In genomic region chr1:171738921-171739320, GRCh38 we compare ENCODE assay signal across 16 cellular contexts. TPM values are rescaled to one million over a fixed set of nuclear protein-coding genes. Genes with fewer than 3 reads are reported as not detected.
DNase-seq lines count a peak whose midpoint lies in the region; ATAC-seq and TF ChIP-seq lines count a peak whose summit lies in the region.
"Had no signal": no experiment of that assay in that cellular context is flagged by ENCODE, and none has a peak within 500 bp of the region (broad histone marks: within the 10 kb centered on the region; RNA-seq: fewer than 3 reads in every experiment).

No MANE protein-coding gene starts in this region.

- peaks cover 50% of the 10 kb centered on the region for H3K4me1 Mint-ChIP-seq in activated CD4-positive, alpha-beta memory T cell treated with anti-CD3 and anti-CD28 coated beads for 36 hours (ENCODE audit: low read depth)

- CTCF ChIA-PET in activated CD4-positive, alpha-beta memory T cell treated with anti-CD3 and anti-CD28 coated beads for 36 hours (lab: Charles Lee), result interaction anchor here (0.8 to 1.5 kb wide), 3 partner anchors 63 to 253 kb away, joined by 3 to 9 read pairs (median 3); partner anchors contain the start of gene PRRC2C

- no peak overlapping the region for H3K4me3 Mint-ChIP-seq in activated CD4-positive, alpha-beta memory T cell treated with anti-CD3 and anti-CD28 coated beads for 36 hours

- DNase-seq in AG10803 (ENCODE audit: low read depth) (peak; percentile 53), EL (peak; percentile 31), fibroblast of villous mesenchyme (ENCODE audit: low read depth) (peak; percentile 30), NCI-H2107 (lab: John Stamatoyannopoulos, UW) (no peak), NCI-H2029 (lab: John Stamatoyannopoulos, UW) (no peak)
- DNase-seq in activated CD4-positive, alpha-beta memory T cell treated with anti-CD3 and anti-CD28 coated beads for 36 hours, result no peak
- no peak for DNase-seq in activated CD4-positive, CD25-positive, alpha-beta regulatory T cell treated with anti-CD3 and anti-CD28 coated beads, Interleukin-2, amount 50 U/mL, for 72 hours
- DNase-seq: C1 segment of cervical spinal cord, DMS79 treated with DMSO at 0.1 percent for 48 hours, head of caudate nucleus, islet precursor cell, NCI-H1694, NCI-H446 treated with DMSO at 0.1 percent for 48 hours, right cardiac atrium had no signal

- H3K4me3 ChIP-seq in AG10803 (ENCODE audit: low read length), result no peak overlapping the region
- no peak overlapping the region for H3K4me3 ChIP-seq in fibroblast of villous mesenchyme (ENCODE audit: low read depth, low read length)
- H3K4me3 ChIP-seq: SJSA1 had no signal

- intact Hi-C loops in activated CD4-positive, alpha-beta memory T cell treated with anti-CD3 and anti-CD28 coated beads for 36 hours (cut with micrococcal nuclease), result no loop called here

- ATAC-seq in HG02678 (IDR thresholded peaks at IDR 0.05; ENCODE audit: unreplicated experiment), result no peak
- ATAC-seq: right cardiac atrium had no signal

- no peaks in the 10 kb centered on the region for H3K9me3 Mint-ChIP-seq in activated CD4-positive, alpha-beta memory T cell treated with anti-CD3 and anti-CD28 coated beads for 36 hours

- H3K27ac Mint-ChIP-seq in activated CD4-positive, alpha-beta memory T cell treated with anti-CD3 and anti-CD28 coated beads for 36 hours, result peak overlapping the region; percentile 85

- POLR2A ChIA-PET in activated CD4-positive, alpha-beta memory T cell treated with anti-CD3 and anti-CD28 coated beads for 36 hours (lab: Charles Lee), result no interaction called here

- TF ChIP-seq CTCF in AG10803 (conservative IDR thresholded peaks at IDR 0.05; ENCODE audit: low read length) (no peak), fibroblast of villous mesenchyme (IDR thresholded peaks at IDR 0.05; ENCODE audit: insufficient read depth, low read depth, low read length) (no peak)

- peaks cover 16% of the 10 kb centered on the region for H3K36me3 Mint-ChIP-seq in activated CD4-positive, alpha-beta memory T cell treated with anti-CD3 and anti-CD28 coated beads for 36 hours

- H3K27me3 Mint-ChIP-seq in activated CD4-positive, alpha-beta memory T cell treated with anti-CD3 and anti-CD28 coated beads for 36 hours, result no peaks in the 10 kb centered on the region

RNA-seq across cellular contexts. Expression of gene VAMP4, which starts 2.9 kb away (rescaled TPM):
- 10 to 100 TPM; 13.2 to 14.2 TPM for total RNA-seq in activated CD4-positive, alpha-beta memory T cell treated with anti-CD3 and anti-CD28 coated beads for 36 hours
- 7.3 and 7.7 TPM in 2 replicates for total RNA-seq in fibroblast of villous mesenchyme

RNA-seq across cellular contexts. Expression of gene METTL13, which starts 42.5 kb away (rescaled TPM):
- 10 to 100 TPM; 45.6 to 49.8 TPM for total RNA-seq in activated CD4-positive, alpha-beta memory T cell treated with anti-CD3 and anti-CD28 coated beads for 36 hours
- 11.9 and 13.0 TPM in 2 replicates for total RNA-seq in fibroblast of villous mesenchyme

Comparison
In these comparisons a context has a peak if more than half of its experiments do, and no peak if none do; other contexts are left out.
1. DNase-seq: peak in AG10803 (single experiment), EL (single experiment) and fibroblast of villous mesenchyme (single experiment); none in activated CD4-positive, alpha-beta memory T cell treated with anti-CD3 and anti-CD28 coated beads for 36 hours (single experiment), NCI-H2107 (single experiment), NCI-H2029 (single experiment) and activated CD4-positive, CD25-positive, alpha-beta regulatory T cell treated with anti-CD3 and anti-CD28 coated beads, Interleukin-2, amount 50 U/mL, for 72 hours (single experiment).